In genomic region chr7:151346180-151346769, GRCh38 we compare ENCODE assay signal across 1 cellular context.
TF ChIP-seq lines count a peak whose summit lies in the region.

No MANE protein-coding gene starts in this region.

TF ChIP-seq in SK-N-SH treated with all-trans-retinoic acid at 6 μM for 48 hours, 23 proteins besides CTCF, POLR2A, EP300 and RAD21 (continued from another document):
- TF ChIP-seq PPARA (CRISPR knock-in tag; IDR thresholded peaks at IDR 0.05; ENCODE audit: borderline replicate concordance) (no peak), RARB (CRISPR knock-in tag; IDR thresholded peaks at IDR 0.05) (no peak), GLIS3 (CRISPR knock-in tag; IDR thresholded peaks at IDR 0.05) (no peak; the same call in 1 of the 2 replicates)
